Comparison of ENCODE assay signal across 18 cellular contexts in genomic region chr4:54726907-54727306, GRCh38.
DNase-seq lines count a peak whose midpoint lies in the region; ATAC-seq lines count a peak whose summit lies in the region.
"Had no signal": no experiment of that assay in that cellular context is flagged by ENCODE, and none has a peak within 500 bp of the region (broad histone marks: within the 10 kb centered on the region; RNA-seq: fewer than 3 reads in every experiment).

No MANE protein-coding gene starts in this region.

- CTCF ChIA-PET in activated CD4-positive, alpha-beta T cell treated with anti-CD3 and anti-CD28 coated beads for 36 hours (lab: Charles Lee): no interaction called here

- H3K4me3 Mint-ChIP-seq in activated CD4-positive, alpha-beta T cell treated with anti-CD3 and anti-CD28 coated beads for 36 hours: no peak overlapping the region
- H3K4me3 Mint-ChIP-seq: CD4-positive, alpha-beta T cell; natural killer cell had no signal

- peak; percentile 32 for ATAC-seq in GM18519 (IDR thresholded peaks at IDR 0.05; ENCODE audit: low FRiP score, unreplicated experiment)
- ATAC-seq in GM21360 (IDR thresholded peaks at IDR 0.05; ENCODE audit: unreplicated experiment): peak; percentile 24
- peak; percentile 43 for ATAC-seq in HG02759 (IDR thresholded peaks at IDR 0.05; ENCODE audit: unreplicated experiment)
- ATAC-seq in HG03378 (IDR thresholded peaks at IDR 0.05; ENCODE audit: unreplicated experiment): peak; percentile 21
- no peak for ATAC-seq in activated CD4-positive, alpha-beta T cell treated with anti-CD3 and anti-CD28 coated beads for 36 hours
- ATAC-seq: gastroesophageal sphincter, natural killer cell had no signal

- no peaks in the 10 kb centered on the region for H3K27me3 Mint-ChIP-seq in activated CD4-positive, alpha-beta T cell treated with anti-CD3 and anti-CD28 coated beads for 36 hours
- H3K27me3 Mint-ChIP-seq: CD4-positive, alpha-beta T cell had no signal

- POLR2A ChIA-PET in activated CD4-positive, alpha-beta T cell treated with anti-CD3 and anti-CD28 coated beads for 36 hours (lab: Charles Lee): no interaction called here

- intact Hi-C loops in activated CD4-positive, alpha-beta T cell treated with anti-CD3 and anti-CD28 coated beads for 36 hours (cut with DNase I, micrococcal nuclease): no loop called here

- H3K27ac Mint-ChIP-seq in activated CD4-positive, alpha-beta T cell treated with anti-CD3 and anti-CD28 coated beads for 36 hours: no peak overlapping the region
- H3K27ac Mint-ChIP-seq: CD4-positive, alpha-beta T cell; natural killer cell had no signal

- no peaks in the 10 kb centered on the region for H3K9me3 Mint-ChIP-seq in activated CD4-positive, alpha-beta T cell treated with anti-CD3 and anti-CD28 coated beads for 36 hours (ENCODE audit: low read depth)
- H3K9me3 Mint-ChIP-seq: CD4-positive, alpha-beta T cell; natural killer cell had no signal

- DNase-seq in effector CD8-positive, alpha-beta T cell (lab: John Stamatoyannopoulos, UW): no peak
- no peak for DNase-seq in NCI-H2029 (lab: John Stamatoyannopoulos, UW)
- DNase-seq in NCI-H1417 treated with DMSO at 0.1 percent for 48 hours (lab: John Stamatoyannopoulos, UW): no peak
- DNase-seq in activated CD4-positive, alpha-beta T cell treated with anti-CD3 and anti-CD28 coated beads for 36 hours: no peak
- DNase-seq: activated CD4-positive, CD25-positive, alpha-beta regulatory T cell treated with anti-CD3 and anti-CD28 coated beads, Interleukin-2, amount 50 U/mL, for 72 hours; CD4-positive, alpha-beta T cell; DMS79 treated with DMSO at 0.1 percent for 48 hours; natural killer cell; NCI-H1694 treated with DMSO at 0.1 percent for 48 hours; NCI-H345; SK-N-SH; stimulated activated CD4-positive, alpha-beta T cell treated with anti-CD3 and anti-CD28 coated beads, Interleukin-4, amount 100 ng/mL, for 1 hour; uterus had no signal

- no peaks in the 10 kb centered on the region for H3K4me1 Mint-ChIP-seq in activated CD4-positive, alpha-beta T cell treated with anti-CD3 and anti-CD28 coated beads for 36 hours
- H3K4me1 Mint-ChIP-seq: natural killer cell had no signal

- H3K36me3 Mint-ChIP-seq in activated CD4-positive, alpha-beta T cell treated with anti-CD3 and anti-CD28 coated beads for 36 hours (ENCODE audit: low read depth): no peaks in the 10 kb centered on the region
- H3K36me3 Mint-ChIP-seq: natural killer cell had no signal
